ENCODE assay signal across 11 cellular contexts in the genomic region with DNA sequence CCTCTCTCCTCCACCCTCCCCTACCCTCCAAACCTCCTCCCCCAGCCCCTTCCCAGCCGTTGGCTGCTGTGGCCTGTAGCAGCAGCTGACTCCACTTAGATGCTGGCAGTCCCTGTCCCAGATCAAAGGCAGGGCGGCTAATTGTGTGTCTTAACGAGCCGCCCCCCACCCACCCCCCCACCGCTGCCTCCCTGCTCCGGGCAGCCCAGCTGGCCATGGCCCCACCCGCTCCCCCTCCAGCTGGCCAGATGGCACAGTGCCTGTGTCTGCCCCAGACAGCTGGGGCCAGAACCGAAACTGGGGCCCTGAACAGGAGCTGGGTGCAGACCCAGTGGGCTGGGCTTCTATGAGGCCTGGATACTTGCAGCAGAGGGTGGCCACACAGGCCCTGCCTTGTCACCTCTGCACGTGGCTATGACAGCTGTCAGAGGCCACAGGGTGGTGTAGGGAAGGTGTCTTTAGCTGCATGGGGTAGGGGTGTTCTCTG. TPM values are rescaled to one million over a fixed set of nuclear protein-coding genes. Genes with fewer than 3 reads are reported as not detected.
DNase-seq lines count a peak whose midpoint lies in the region; ATAC-seq, FAIRE-seq and TF ChIP-seq lines count a peak whose summit lies in the region.
"Had no signal": no experiment of that assay in that cellular context is flagged by ENCODE, and none has a peak within 500 bp of the region (broad histone marks: within the 10 kb centered on the region; RNA-seq: fewer than 3 reads in every experiment).

No MANE protein-coding gene starts in this region.

- TF ChIP-seq CTCF in sigmoid colon (IDR thresholded peaks at IDR 0.05) = no peak

- peaks cover 6 to 31% (median 26%) of the 10 kb centered on the region in 3 donors for H3K27me3 ChIP-seq in sigmoid colon

- no peaks in the 10 kb centered on the region for H3K9me3 ChIP-seq in sigmoid colon

- peaks cover 0 to 16% (median 13%) of the 10 kb centered on the region in 4 donors for H3K4me1 ChIP-seq in sigmoid colon

- TF ChIP-seq POLR2A in sigmoid colon (IDR thresholded peaks at IDR 0.05) = no peak

- no peak overlapping the region for H3K4me3 ChIP-seq in sigmoid colon

- intact Hi-C loops in sciatic nerve (cut with DNase I) = no loop called here
- intact Hi-C loops in sigmoid colon (cut with DNase I) = no loop called here

- no peak for TF ChIP-seq EP300 in sigmoid colon (IDR thresholded peaks at IDR 0.05)

- 27 to 51% methylated on average over 9 of the region's 9 CpGs for WGBS in sigmoid colon, 2 donors

- FAIRE-seq in GM18507 (lab: Jason Lieb, UNC) = peak; percentile 68

- peak; percentile 21 for ATAC-seq in HG02623 (IDR thresholded peaks at IDR 0.05; ENCODE audit: unreplicated experiment)
- no peak for ATAC-seq in sciatic nerve

- DNase-seq in GM18507 (ENCODE audit: extremely low spot score, insufficient read length, low read depth) = no peak
- peak; percentile 58 for DNase-seq in NCI-H446 treated with DMSO at 0.1 percent for 48 hours (lab: John Stamatoyannopoulos, UW)
- peak; percentile 28 for DNase-seq in middle frontal gyrus (ENCODE audit: extremely low spot score, low spot score)
- DNase-seq in sciatic nerve (ENCODE audit: low spot score) = no peak
- no peak for DNase-seq in sigmoid colon
- no peak for DNase-seq in iPS-NIHi11 (ENCODE audit: low spot score)
- no peak for DNase-seq in NCI-H1048 (lab: John Stamatoyannopoulos, UW)
- DNase-seq: activated naive CD8-positive, alpha-beta T cell treated with anti-CD3 and anti-CD28 coated beads for 36 hours had no signal

- H3K36me3 ChIP-seq in sigmoid colon = no peaks in the 10 kb centered on the region

- no peak overlapping the region for H3K27ac ChIP-seq in sigmoid colon

RNA-seq across cellular contexts. Expression of gene WNT10A, which starts 5.9 kb away (rescaled TPM):
- 0.94 TPM for total RNA-seq in sciatic nerve
- not detected for total RNA-seq in sigmoid colon
- polyA plus RNA-seq in sigmoid colon = under 1 TPM in 1 of 3 donors, not detected in 2; 0.38 TPM
- total RNA-seq: neural crest cell had no signal

RNA-seq across cellular contexts. Expression of gene WNT6, which starts 26.9 kb away (rescaled TPM):
- total RNA-seq in sciatic nerve = 23.3 TPM
- 1 to 10 TPM; 2.6 to 3.9 (median 3.1) TPM for total RNA-seq in sigmoid colon
- 1 to 10 TPM in 1 of 3 donors, not detected in 2; 1.5 TPM for polyA plus RNA-seq in sigmoid colon
- total RNA-seq: neural crest cell had no signal

RNA-seq across cellular contexts. Expression of gene PRKAG3, which starts 54.9 kb away (rescaled TPM):
- 0.49 TPM for total RNA-seq in sciatic nerve
- not detected for total RNA-seq in sigmoid colon
- polyA plus RNA-seq in sigmoid colon = not detected
- total RNA-seq: activated naive CD8-positive, alpha-beta T cell treated with anti-CD3 and anti-CD28 coated beads for 36 hours; G401; neural crest cell had no signal

Comparison
In these comparisons a context has a peak if more than half of its experiments do, and no peak if none do; other contexts are left out.
1. DNase-seq: peak in NCI-H446 treated with DMSO at 0.1 percent for 48 hours (single experiment) and middle frontal gyrus (single experiment); none in GM18507 (single experiment), sciatic nerve (single experiment), sigmoid colon (single experiment), iPS-NIHi11 (single experiment) and NCI-H1048 (single experiment).